18 cellular contexts compared by ENCODE assay signal in the genomic region with DNA sequence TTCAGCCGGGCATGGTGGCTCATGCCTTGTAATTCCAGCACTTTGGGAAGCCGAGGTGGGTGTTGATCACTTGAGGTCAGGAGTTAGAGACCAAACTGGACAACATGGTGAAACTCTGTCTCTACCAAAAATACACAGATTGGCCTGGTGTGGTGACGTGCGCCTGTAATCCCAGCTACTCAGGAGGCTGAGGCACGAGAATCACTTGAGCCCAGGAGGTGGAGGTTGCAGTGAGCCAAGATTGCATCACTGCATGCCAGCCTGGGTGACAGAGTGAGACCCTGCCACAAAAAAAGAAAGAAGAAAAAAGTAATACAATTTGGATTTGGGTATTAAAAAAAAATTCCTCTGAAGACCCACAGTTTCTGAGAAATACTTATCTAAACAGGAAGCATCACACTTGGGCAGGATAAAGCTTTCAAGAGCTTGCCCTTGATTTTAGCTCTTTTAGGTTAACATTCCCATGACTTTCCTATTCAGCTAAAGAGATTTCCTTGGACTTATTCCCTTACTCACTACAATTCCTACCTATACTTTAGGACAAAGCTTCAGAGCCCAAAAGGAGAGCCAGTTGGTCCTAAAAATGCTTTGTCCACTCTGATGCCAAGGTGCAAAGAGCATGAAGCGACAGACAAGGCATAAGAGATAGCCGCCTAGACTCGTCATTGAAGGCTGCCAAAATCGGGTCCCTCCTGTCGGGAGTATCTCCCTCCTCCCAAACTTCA. TPM values are rescaled to one million over a fixed set of nuclear protein-coding genes. Genes with fewer than 3 reads are reported as not detected.
DNase-seq lines count a peak whose midpoint lies in the region; ATAC-seq, FAIRE-seq and TF ChIP-seq lines count a peak whose summit lies in the region.
"Had no signal": no experiment of that assay in that cellular context is flagged by ENCODE, and none has a peak within 500 bp of the region (broad histone marks: within the 10 kb centered on the region; RNA-seq: fewer than 3 reads in every experiment).

No MANE protein-coding gene starts in this region.

- H3K56ac ChIP-seq in mesendoderm (ENCODE audit: low read length), result no peak overlapping the region

- no peak overlapping the region for H4K8ac ChIP-seq in mesendoderm (ENCODE audit: low read depth, low read length)

- no peak overlapping the region for H4K5ac ChIP-seq in mesendoderm (ENCODE audit: low read length)

- no peaks in the 10 kb centered on the region for H3K36me3 ChIP-seq in A673 (ENCODE audit: insufficient read depth, low read length, poor library complexity, severe bottlenecking)
- H3K36me3 ChIP-seq in right lobe of liver, result no peaks in the 10 kb centered on the region
- H3K36me3 ChIP-seq in small intestine (ENCODE audit: control insufficient read depth in 2 of 2, insufficient read depth in 2 of 2, low read length in 2 of 2), result no peaks in the 10 kb centered on the region
- no peaks in the 10 kb centered on the region for H3K36me3 ChIP-seq in mesendoderm (ENCODE audit: control insufficient read depth, insufficient read depth, low read length)
- no peaks in the 10 kb centered on the region for H3K36me3 ChIP-seq in naive thymus-derived CD4-positive, alpha-beta T cell (ENCODE audit: control insufficient read depth in 2 of 3, insufficient read depth in 3 of 3, low read length in 3 of 3)
- H3K36me3 ChIP-seq: esophagus squamous epithelium, heart left ventricle, sigmoid colon, vagina had no signal

- H3K9me3 ChIP-seq in A673 (ENCODE audit: low read depth, low read length, poor library complexity, severe bottlenecking) (no peaks in the 10 kb centered on the region), right lobe of liver (no peaks in the 10 kb centered on the region), small intestine (ENCODE audit: control insufficient read depth, low read depth) (no peaks in the 10 kb centered on the region)
- H3K9me3 ChIP-seq in naive thymus-derived CD4-positive, alpha-beta T cell (ENCODE audit: control insufficient read depth in 2 of 3, low read length in 3 of 3), result no peaks in the 10 kb centered on the region
- H3K9me3 ChIP-seq: esophagus squamous epithelium, sigmoid colon, vagina had no signal

- no peak overlapping the region for H3K23ac ChIP-seq in mesendoderm (ENCODE audit: low read length)

- no peak overlapping the region for H3K27ac Mint-ChIP-seq in WTC11
- H3K27ac Mint-ChIP-seq in naive thymus-derived CD4-positive, alpha-beta T cell, result no peak overlapping the region
- H3K27ac Mint-ChIP-seq: activated CD8-positive, alpha-beta T cell treated with anti-CD3 and anti-CD28 coated beads for 36 hours; activated naive CD8-positive, alpha-beta T cell treated with anti-CD3 and anti-CD28 coated beads, Interleukin-2, amount 10 ng/mL, durations not matched to agents 7 days and 5 days had no signal

- peak overlapping the region; percentile 47 for H3K4me3 Mint-ChIP-seq in WTC11
- peak overlapping the region in 4 of 10 donors; percentile 5 to 60 (median 26) for H3K4me3 Mint-ChIP-seq in naive thymus-derived CD4-positive, alpha-beta T cell

- H3K4me1 ChIP-seq in A673 (ENCODE audit: insufficient read depth, low read length, poor library complexity, severe bottlenecking) (peaks cover 9% of the 10 kb centered on the region), right lobe of liver (peaks cover 0 to 8% (median 0%) of the 10 kb centered on the region in 4 donors), small intestine (ENCODE audit: control insufficient read depth in 2 of 2, insufficient read depth in 1 of 2, low read depth in 1 of 2, low read length in 1 of 2) (peaks cover 3% of the 10 kb centered on the region in 2 donors), mesendoderm (ENCODE audit: control insufficient read depth, low read depth, low read length) (peaks cover 5% of the 10 kb centered on the region)
- H3K4me1 ChIP-seq in naive thymus-derived CD4-positive, alpha-beta T cell (ENCODE audit: control insufficient read depth in 2 of 2, insufficient read depth in 2 of 2, low read length in 2 of 2), result no peaks in the 10 kb centered on the region

- no peak overlapping the region for H2BK120ac ChIP-seq in mesendoderm (ENCODE audit: low read depth, low read length)

- H3K4me3 ChIP-seq in A673 (ENCODE audit: low read depth, low read length, poor library complexity, severe bottlenecking) (peak overlapping the region; percentile 82), right lobe of liver (peak overlapping the region; percentile 59 to 74 (median 59)), small intestine (ENCODE audit: low read depth in 1 of 2, low read length in 2 of 2) (no peak overlapping the region), mesendoderm (ENCODE audit: low read length) (no peak overlapping the region)
- H3K4me3 ChIP-seq in naive thymus-derived CD4-positive, alpha-beta T cell (ENCODE audit: low read length), result no peak overlapping the region
- H3K4me3 ChIP-seq: GM12878, sigmoid colon, vagina had no signal

- DNase-seq in A673 (ENCODE audit: low spot score), result no peak
- peak; percentile 24 for DNase-seq in GM10266 (ENCODE audit: extremely low spot score)
- DNase-seq in WTC11 (ENCODE audit: low spot score), result no peak
- DNase-seq in right lobe of liver, result no peak
- DNase-seq in UCSD-AML1 (lab: John Stamatoyannopoulos, UW; ENCODE audit: unreplicated experiment), result no peak
- no peak for DNase-seq in small intestine
- DNase-seq in mesendoderm, result no peak
- no peak for DNase-seq in naive thymus-derived CD4-positive, alpha-beta T cell
- DNase-seq: activated CD8-positive, alpha-beta T cell treated with anti-CD3 and anti-CD28 coated beads for 36 hours; activated naive CD8-positive, alpha-beta T cell treated with anti-CD3 and anti-CD28 coated beads, Interleukin-2, amount 10 ng/mL, durations not matched to agents 7 days and 5 days; activated T-cell treated with anti-CD3 and anti-CD28 coated beads, Interleukin-2, amount 50 U/mL, for 4 hours; esophagus squamous epithelium; heart left ventricle; mammary epithelial cell; sigmoid colon had no signal

- peaks cover 61% of the 10 kb centered on the region for H3K27me3 Mint-ChIP-seq in WTC11 (ENCODE audit: low read depth)
- peaks cover 56 to 73% (median 68%) of the 10 kb centered on the region in 5 donors for H3K27me3 Mint-ChIP-seq in naive thymus-derived CD4-positive, alpha-beta T cell

- no peak overlapping the region for H2BK15ac ChIP-seq in mesendoderm (replicated peaks; ENCODE audit: low read depth)

- no TSS peak for BruUV-seq in A673 (replicated peaks; lab: Mats Ljungman, UMichigan)

- WGBS in right lobe of liver (ENCODE audit: insufficient coverage, low coverage, low lambda C conversion rate, missing lambda C conversion rate), result 19% methylated on average over 9 of the region's 10 CpGs
- 57 to 63% (median 59%) methylated on average over 10 of the region's 10 CpGs for WGBS in small intestine, 3 donors
- WGBS in mesendoderm (ENCODE audit: extremely low coverage, insufficient coverage, low lambda C conversion rate), result no CpG with 5 or more reads among the region's 10 CpGs

- intact Hi-C loops in A673 (cut with micrococcal nuclease; ENCODE audit: unreplicated experiment), result no loop called here
- intact Hi-C loops in right lobe of liver (cut with DNase I), result no loop called here
- intact Hi-C loops in naive thymus-derived CD4-positive, alpha-beta T cell (cut with micrococcal nuclease), result no loop called here

- no peak overlapping the region for H2BK5ac ChIP-seq in mesendoderm (ENCODE audit: low read length)

- no peaks in the 10 kb centered on the region for H3K36me3 Mint-ChIP-seq in WTC11
- H3K36me3 Mint-ChIP-seq in naive thymus-derived CD4-positive, alpha-beta T cell, result peaks cover 0 to 3% (median 0%) of the 10 kb centered on the region in 5 donors
- H3K36me3 Mint-ChIP-seq: activated naive CD8-positive, alpha-beta T cell treated with anti-CD3 and anti-CD28 coated beads, Interleukin-2, amount 10 ng/mL, durations not matched to agents 7 days and 5 days had no signal

- H3K27me3 ChIP-seq in A673 (replicated peaks; ENCODE audit: insufficient read depth, low read depth, low read length, poor library complexity) (peaks cover 2% of the 10 kb centered on the region), right lobe of liver (no peaks in the 10 kb centered on the region), small intestine (ENCODE audit: control insufficient read depth in 2 of 2, insufficient read depth in 2 of 2, low read length in 2 of 2) (peaks cover 8 to 22% of the 10 kb centered on the region in 2 donors), mesendoderm (ENCODE audit: insufficient read depth, low read length, poor library complexity) (peaks cover 13% of the 10 kb centered on the region)
- peaks cover 3 to 10% of the 10 kb centered on the region in 2 donors for H3K27me3 ChIP-seq in naive thymus-derived CD4-positive, alpha-beta T cell (ENCODE audit: control insufficient read depth in 2 of 2, insufficient read depth in 2 of 2, low read length in 2 of 2)
- H3K27me3 ChIP-seq: vagina had no signal

- CTCF ChIA-PET in A673 (lab: Charles Lee) (no interaction called here), WTC11 (lab: Charles Lee) (interaction anchor here (0.9 to 2.4 kb wide), 5 partner anchors 27 to 91 kb away, joined by 3 to 17 read pairs (median 4); no protein-coding TSS in a partner anchor)
- CTCF ChIA-PET in naive thymus-derived CD4-positive, alpha-beta T cell (lab: Charles Lee), result interaction anchor here (0.6 kb wide), 1 partner anchor 25 kb away, joined by 6 read pairs; no protein-coding TSS in a partner anchor

- FAIRE-seq in small intestine (lab: Jason Lieb, UNC), result no peak
- FAIRE-seq: GM12878, TTC549 had no signal

- no peak overlapping the region for H3K18ac ChIP-seq in mesendoderm (ENCODE audit: low read length)

- no peak overlapping the region for H3K9ac ChIP-seq in mesendoderm (ENCODE audit: low read length)

- TF ChIP-seq POLR2A in right lobe of liver (IDR thresholded peaks at IDR 0.05), result no peak

- TF ChIP-seq CTCF in A673 (conservative IDR thresholded peaks at IDR 0.05; ENCODE audit: low read depth, low read length) (no peak), GM10266 (IDR thresholded peaks at IDR 0.05; ENCODE audit: control insufficient read depth, insufficient read depth, low read depth, missing control alignments) (no peak), WTC11 (IDR thresholded peaks at IDR 0.05) (no peak), right lobe of liver (IDR thresholded peaks at IDR 0.05) (no peak)

- POLR2A ChIA-PET in A673 (lab: Charles Lee; ENCODE audit: low non-redundant PET) (interaction anchor here (0.8 kb wide), 1 partner anchor 155 kb away, joined by 3 read pairs; the partner anchor contains the start of gene SYCP2L), WTC11 (lab: Charles Lee) (no interaction called here)
- POLR2A ChIA-PET in naive thymus-derived CD4-positive, alpha-beta T cell (lab: Charles Lee), result no interaction called here

- no peak overlapping the region for H3K4me2 ChIP-seq in mesendoderm (ENCODE audit: low read length)

- H3K27ac ChIP-seq in A673 (ENCODE audit: low read depth, low read length, poor library complexity, severe bottlenecking), result no peak overlapping the region
- H3K27ac ChIP-seq in right lobe of liver, result no peak overlapping the region
- H3K27ac ChIP-seq in small intestine (ENCODE audit: low read depth in 1 of 2, low read length in 1 of 2), result no peak overlapping the region
- no peak overlapping the region for H3K27ac ChIP-seq in mesendoderm (ENCODE audit: low read depth, low read length)
- H3K27ac ChIP-seq in naive thymus-derived CD4-positive, alpha-beta T cell (ENCODE audit: low read depth, low read length), result no peak overlapping the region
- H3K27ac ChIP-seq: esophagus squamous epithelium, sigmoid colon, vagina had no signal

- H2AK5ac ChIP-seq in mesendoderm (ENCODE audit: low read length), result no peak overlapping the region

- H3K9me3 Mint-ChIP-seq in WTC11, result no peaks in the 10 kb centered on the region
- H3K9me3 Mint-ChIP-seq in naive thymus-derived CD4-positive, alpha-beta T cell, result peaks cover 0 to 4% (median 0%) of the 10 kb centered on the region in 11 donors
- H3K9me3 Mint-ChIP-seq: activated CD8-positive, alpha-beta T cell treated with anti-CD3 and anti-CD28 coated beads for 36 hours; activated naive CD8-positive, alpha-beta T cell treated with anti-CD3 and anti-CD28 coated beads, Interleukin-2, amount 10 ng/mL, durations not matched to agents 7 days and 5 days; activated T-cell treated with anti-CD3 and anti-CD28 coated beads, Interleukin-2, amount 50 U/mL, for 4 hours had no signal

- peaks cover 14% of the 10 kb centered on the region for H3K4me1 Mint-ChIP-seq in WTC11
- peaks cover 0 to 14% (median 10%) of the 10 kb centered on the region in 7 donors for H3K4me1 Mint-ChIP-seq in naive thymus-derived CD4-positive, alpha-beta T cell

- no peak for ATAC-seq in WTC11
- ATAC-seq in right lobe of liver, result peak; percentile 10 to 37 (median 34)
- ATAC-seq in naive thymus-derived CD4-positive, alpha-beta T cell, result no peak
- ATAC-seq: activated CD8-positive, alpha-beta T cell treated with anti-CD3 and anti-CD28 coated beads for 36 hours; activated T-cell treated with anti-CD3 and anti-CD28 coated beads, Interleukin-2, amount 50 U/mL, for 4 hours had no signal

- no peaks in the 10 kb centered on the region for H3K79me2 ChIP-seq in mesendoderm (ENCODE audit: control insufficient read depth, insufficient read depth, low read length)

- H3K79me1 ChIP-seq in mesendoderm (ENCODE audit: low read length), result no peaks in the 10 kb centered on the region

- no peak overlapping the region for H3K4ac ChIP-seq in mesendoderm (ENCODE audit: low read depth, low read length)

RNA-seq across cellular contexts. Expression of gene ELOVL2, which starts 1.9 kb away (rescaled TPM):
- total RNA-seq in A673 (2021), result 12.7 and 14.1 TPM in 2 replicates
- total RNA-seq in WTC11 (2021), result 1.0 to 2.0 TPM (median 1.1 TPM) in 3 replicates
- 10 to 100 TPM in 5 of 6 experiments, 1 to 10 TPM in 1; 7.1 to 24.4 (median 14.4) TPM for total RNA-seq in right lobe of liver
- under 1 TPM in 1 of 3 donors, not detected in 2; 0.48 TPM for polyA plus RNA-seq in small intestine
- polyA plus RNA-seq in mesendoderm (2013, experiment 1 of 2), result 3.0 TPM
- 3.3 TPM for polyA plus RNA-seq in mesendoderm (2013, experiment 2 of 2)
- not detected for total RNA-seq in naive thymus-derived CD4-positive, alpha-beta T cell
- not detected for polyA plus RNA-seq in naive thymus-derived CD4-positive, alpha-beta T cell
- total RNA-seq: activated CD8-positive, alpha-beta T cell treated with anti-CD3 and anti-CD28 coated beads for 36 hours; activated naive CD8-positive, alpha-beta T cell treated with anti-CD3 and anti-CD28 coated beads, Interleukin-2, amount 10 ng/mL, durations not matched to agents 7 days and 5 days; activated T-cell treated with anti-CD3 and anti-CD28 coated beads, Interleukin-2, amount 50 U/mL, for 4 hours; GM12878; mammary epithelial cell had no signal
- polyA plus RNA-seq: mammary epithelial cell had no signal

RNA-seq across cellular contexts. Expression of gene SMIM13, which starts 51.4 kb away (rescaled TPM):
- total RNA-seq in A673 (2021) (16.8 and 18.9 TPM in 2 replicates), WTC11 (2021) (7.2 to 9.7 TPM (median 7.4 TPM) in 3 replicates), right lobe of liver (1 to 10 TPM; 6.4 to 9.5 (median 7.6) TPM)
- polyA plus RNA-seq in small intestine, result 1 to 10 TPM; 2.4 to 4.6 (median 3.6) TPM
- polyA plus RNA-seq in mesendoderm (2013, experiment 1 of 2), result 9.3 TPM
- 9.0 TPM for polyA plus RNA-seq in mesendoderm (2013, experiment 2 of 2)
- 1 to 10 TPM; 4.0 to 9.9 (median 4.4) TPM for total RNA-seq in naive thymus-derived CD4-positive, alpha-beta T cell
- polyA plus RNA-seq in naive thymus-derived CD4-positive, alpha-beta T cell, result 1 to 10 TPM in 1 of 2 donors, under 1 TPM in 1; 0.64 to 1.9 TPM

Comparison
In these comparisons a context has a peak if more than half of its experiments do, and no peak if none do; other contexts are left out.
1. H3K4me3 ChIP-seq: peak in A673 (single experiment) and right lobe of liver (3 of 3); none in small intestine (0 of 2), mesendoderm (single experiment) and naive thymus-derived CD4-positive, alpha-beta T cell (single experiment).
2. ATAC-seq: peak in right lobe of liver (4 of 4); none in WTC11 (single experiment) and naive thymus-derived CD4-positive, alpha-beta T cell (single experiment).